Comparison of ENCODE assay signal across 1 cellular context in genomic region chr4:107719927-107720722, GRCh38.
A peak's percentile ranks its signal among the peaks of the same experiment; 100 is the strongest.
TF ChIP-seq lines count a peak whose summit lies in the region.

Gene PAPSS1 (minus strand): TSS chr4:107720234. CDS start chr4:107720179, 55 bp downstream.

TF ChIP-seq in HepG2, 621 proteins besides CTCF, POLR2A, EP300 and RAD21 (continued from another document and continues in another):
- TF ChIP-seq, protein P1, sequence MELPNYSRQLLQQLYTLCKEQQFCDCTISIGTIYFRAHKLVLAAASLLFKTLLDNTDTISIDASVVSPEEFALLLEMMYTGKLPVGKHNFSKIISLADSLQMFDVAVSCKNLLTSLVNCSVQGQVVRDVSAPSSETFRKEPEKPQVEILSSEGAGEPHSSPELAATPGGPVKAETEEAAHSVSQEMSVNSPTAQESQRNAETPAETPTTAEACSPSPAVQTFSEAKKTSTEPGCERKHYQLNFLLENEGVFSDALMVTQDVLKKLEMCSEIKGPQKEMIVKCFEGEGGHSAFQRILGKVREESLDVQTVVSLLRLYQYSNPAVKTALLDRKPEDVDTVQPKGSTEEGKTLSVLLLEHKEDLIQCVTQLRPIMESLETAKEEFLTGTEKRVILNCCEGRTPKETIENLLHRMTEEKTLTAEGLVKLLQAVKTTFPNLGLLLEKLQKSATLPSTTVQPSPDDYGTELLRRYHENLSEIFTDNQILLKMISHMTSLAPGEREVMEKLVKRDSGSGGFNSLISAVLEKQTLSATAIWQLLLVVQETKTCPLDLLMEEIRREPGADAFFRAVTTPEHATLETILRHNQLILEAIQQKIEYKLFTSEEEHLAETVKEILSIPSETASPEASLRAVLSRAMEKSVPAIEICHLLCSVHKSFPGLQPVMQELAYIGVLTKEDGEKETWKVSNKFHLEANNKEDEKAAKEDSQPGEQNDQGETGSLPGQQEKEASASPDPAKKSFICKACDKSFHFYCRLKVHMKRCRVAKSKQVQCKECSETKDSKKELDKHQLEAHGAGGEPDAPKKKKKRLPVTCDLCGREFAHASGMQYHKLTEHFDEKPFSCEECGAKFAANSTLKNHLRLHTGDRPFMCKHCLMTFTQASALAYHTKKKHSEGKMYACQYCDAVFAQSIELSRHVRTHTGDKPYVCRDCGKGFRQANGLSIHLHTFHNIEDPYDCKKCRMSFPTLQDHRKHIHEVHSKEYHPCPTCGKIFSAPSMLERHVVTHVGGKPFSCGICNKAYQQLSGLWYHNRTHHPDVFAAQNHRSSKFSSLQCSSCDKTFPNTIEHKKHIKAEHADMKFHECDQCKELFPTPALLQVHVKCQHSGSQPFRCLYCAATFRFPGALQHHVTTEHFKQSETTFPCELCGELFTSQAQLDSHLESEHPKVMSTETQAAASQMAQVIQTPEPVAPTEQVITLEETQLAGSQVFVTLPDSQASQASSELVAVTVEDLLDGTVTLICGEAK (IDR thresholded peaks at IDR 0.05) = no peak
- TF ChIP-seq, protein P1 (CRISPR knock-in tag; IDR thresholded peaks at IDR 0.05) = 0 out of 2 replicates have a peak, but pooled peaks have one; percentile 40
- TF ChIP-seq ZNF674 (CRISPR knock-in tag; IDR thresholded peaks at IDR 0.05; ENCODE audit: low read depth) (no peak), BORCS8-MEF2B (CRISPR knock-in tag; IDR thresholded peaks at IDR 0.05) (0 out of 2 replicates have a peak, but pooled peaks have one; percentile 66), KIAA2018 (CRISPR knock-in tag; IDR thresholded peaks at IDR 0.05; ENCODE audit: borderline replicate concordance) (no peak), SCMH1 (CRISPR knock-in tag; IDR thresholded peaks at IDR 0.05; ENCODE audit: borderline replicate concordance) (no peak), ATRX (CRISPR knock-in tag; IDR thresholded peaks at IDR 0.05; ENCODE audit: borderline replicate concordance) (no peak), ZNF746 (CRISPR knock-in tag; IDR thresholded peaks at IDR 0.05) (peak; percentile 66; the same call in 1 of the 2 replicates), SAFB2 (CRISPR knock-in tag; IDR thresholded peaks at IDR 0.05; ENCODE audit: borderline replicate concordance, low read depth) (no peak), CBFB (CRISPR knock-in tag; IDR thresholded peaks at IDR 0.05) (no peak), TGIF2 (CRISPR knock-in tag; IDR thresholded peaks at IDR 0.05) (no peak), TSC22D2 (CRISPR knock-in tag; IDR thresholded peaks at IDR 0.05; ENCODE audit: borderline replicate concordance) (0 out of 2 replicates have a peak, but pooled peaks have one; percentile 45), AHR (CRISPR knock-in tag; IDR thresholded peaks at IDR 0.05) (0 out of 2 replicates have a peak, but pooled peaks have one; percentile 29), ONECUT2 (CRISPR knock-in tag; IDR thresholded peaks at IDR 0.05) (no peak), ZNF337 (CRISPR knock-in tag; IDR thresholded peaks at IDR 0.05; ENCODE audit: borderline replicate concordance, low read depth) (0 out of 2 replicates have a peak, but pooled peaks have one; percentile 34), SAP130 (CRISPR knock-in tag; IDR thresholded peaks at IDR 0.05; ENCODE audit: low read depth) (peak; percentile 76), ZUFSP (CRISPR knock-in tag; IDR thresholded peaks at IDR 0.05; ENCODE audit: borderline replicate concordance) (no peak), ZNF550 (CRISPR knock-in tag; IDR thresholded peaks at IDR 0.05; ENCODE audit: borderline replicate concordance) (no peak), MXD1 (CRISPR knock-in tag; IDR thresholded peaks at IDR 0.05) (peak; percentile 44; the same call in 1 of the 2 replicates), ZNF225 (CRISPR knock-in tag; IDR thresholded peaks at IDR 0.05) (no peak), DR1 (CRISPR knock-in tag; IDR thresholded peaks at IDR 0.05) (peak; percentile 58; the same call in 1 of the 2 replicates), CREB3 (CRISPR knock-in tag; IDR thresholded peaks at IDR 0.05) (no peak), MYC (CRISPR knock-in tag; IDR thresholded peaks at IDR 0.05; ENCODE audit: borderline replicate concordance) (peak; percentile 76; the same call in 1 of the 2 replicates), PHF20 (CRISPR knock-in tag; IDR thresholded peaks at IDR 0.05) (peak; percentile 70), REL (CRISPR knock-in tag; conservative IDR thresholded peaks at IDR 0.05) (no peak), KAT7 (CRISPR knock-in tag; IDR thresholded peaks at IDR 0.05; ENCODE audit: borderline replicate concordance) (no peak; the same call in 1 of the 2 replicates), ZBTB21 (CRISPR knock-in tag; IDR thresholded peaks at IDR 0.05) (no peak), ZXDC (CRISPR knock-in tag; IDR thresholded peaks at IDR 0.05) (no peak), ZNF543 (CRISPR knock-in tag; IDR thresholded peaks at IDR 0.05) (peak; percentile 50; the same call in 1 of the 2 replicates), EHMT2 (IDR thresholded peaks at IDR 0.05; ENCODE audit: borderline replicate concordance, low read depth, low read length) (no peak)
- TF ChIP-seq, protein P2, sequence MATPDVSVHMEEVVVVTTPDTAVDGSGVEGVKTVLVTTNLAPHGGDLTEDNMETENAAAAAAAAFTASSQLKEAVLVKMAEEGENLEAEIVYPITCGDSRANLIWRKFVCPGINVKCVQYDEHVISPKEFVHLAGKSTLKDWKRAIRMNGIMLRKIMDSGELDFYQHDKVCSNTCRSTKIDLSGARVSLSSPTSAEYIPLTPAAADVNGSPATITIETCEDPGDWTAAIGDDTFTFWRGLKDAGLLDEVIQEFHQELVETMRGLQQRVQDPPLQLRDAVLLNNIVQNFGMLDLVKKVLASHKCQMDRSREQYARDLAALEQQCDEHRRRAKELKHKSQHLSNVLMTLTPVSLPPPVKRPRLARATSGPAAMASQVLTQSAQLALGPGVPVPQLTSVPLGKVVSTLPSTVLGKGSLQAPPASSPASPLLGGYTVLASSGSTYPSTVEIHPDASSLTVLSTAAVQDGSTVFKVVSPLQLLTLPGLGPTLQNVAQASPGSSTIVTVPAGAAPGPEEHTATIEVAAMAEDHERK (CRISPR knock-in tag; IDR thresholded peaks at IDR 0.05; ENCODE audit: low read depth) = peak; percentile 84
